In genomic region chr5:177497011-177497296, GRCh38 we compare ENCODE assay signal across 7 cellular contexts. TPM values are rescaled to one million over a fixed set of nuclear protein-coding genes. Genes with fewer than 3 reads are reported as not detected.
A peak's percentile ranks its signal among the peaks of the same experiment; 100 is the strongest.
DNase-seq lines count a peak whose midpoint lies in the region; ATAC-seq, FAIRE-seq and TF ChIP-seq lines count a peak whose summit lies in the region.

No MANE protein-coding gene starts in this region.

- H3K9me3 ChIP-seq in HepG2 (ENCODE audit: low read length) (no peaks in the 10 kb centered on the region), testis (no peaks in the 10 kb centered on the region)

- peaks cover 15% of the 10 kb centered on the region; the same call in 1 of the 2 replicates for H4K20me1 ChIP-seq in HepG2 (ENCODE audit: insufficient read depth, low read length)

- TF ChIP-seq EP300 in HepG2 (IDR thresholded peaks at IDR 0.05; ENCODE audit: low read depth in 2 of 2, low read length in 2 of 2), result no peak
- TF ChIP-seq EP300 in HepG2 (CRISPR knock-in tag; IDR thresholded peaks at IDR 0.05; ENCODE audit: borderline replicate concordance), result no peak

- no peak for DNase-seq in HL-60 (ENCODE audit: low read depth in 1 of 2, low spot score in 1 of 2)
- DNase-seq in activated naive CD8-positive, alpha-beta T cell treated with anti-CD3 and anti-CD28 coated beads, Interleukin-2, amount 50 U/mL, for 24 hours, result no peak
- no peak for DNase-seq in HepG2 (ENCODE audit: low spot score)
- DNase-seq in testis, result no peak
- no peak for DNase-seq in kidney glomerular epithelial cell (lab: John Stamatoyannopoulos, UW)
- DNase-seq in H4 (ENCODE audit: low spot score), result no peak
- DNase-seq in DMS53 (lab: John Stamatoyannopoulos, UW), result no peak

- FAIRE-seq in HepG2 (lab: Jason Lieb, UNC), result no peak

- H3K9ac ChIP-seq in HepG2 (ENCODE audit: insufficient read depth, low read depth, low read length), result peak overlapping the region; percentile 83

- H3K36me3 ChIP-seq in HepG2 (replicated peaks in 1 of 2; ENCODE audit: control insufficient read depth in 1 of 2, insufficient read depth in 2 of 2, low read length in 2 of 2) (no peaks in the 10 kb centered on the region; a peak in 1 of 5 replicates), testis (ENCODE audit: low read depth, missing control alignments) (no peaks in the 10 kb centered on the region)

- H3K4me1 Mint-ChIP-seq in activated naive CD8-positive, alpha-beta T cell treated with anti-CD3 and anti-CD28 coated beads, Interleukin-2, amount 50 U/mL, for 24 hours, result peaks cover 49% of the 10 kb centered on the region

- peak; percentile 5 for ATAC-seq in activated naive CD8-positive, alpha-beta T cell treated with anti-CD3 and anti-CD28 coated beads, Interleukin-2, amount 50 U/mL, for 24 hours
- no peak for ATAC-seq in HepG2

- H2AFZ ChIP-seq in HepG2 (ENCODE audit: low read length), result no peak overlapping the region

- H3K4me3 ChIP-seq in HL-60 (replicated peaks; ENCODE audit: insufficient read depth, low read length) (peak overlapping the region; percentile 81), HepG2 (replicated peaks in 1 of 3; ENCODE audit: insufficient read depth in 1 of 3, low read depth in 2 of 3, low read length in 3 of 3) (peak overlapping the region; percentile 65 to 85 (median 68)), testis (peak overlapping the region; percentile 58 to 85)

- no peak overlapping the region for H3K27ac Mint-ChIP-seq in activated naive CD8-positive, alpha-beta T cell treated with anti-CD3 and anti-CD28 coated beads, Interleukin-2, amount 50 U/mL, for 24 hours

- no peak for TF ChIP-seq CTCF in HL-60 (IDR thresholded peaks at IDR 0.05; ENCODE audit: insufficient read depth, low read length)
- no peak for TF ChIP-seq CTCF in HepG2 (CRISPR knock-in tag; IDR thresholded peaks at IDR 0.05)
- no peak for TF ChIP-seq CTCF in testis (IDR thresholded peaks at IDR 0.05)

- peak overlapping the region; percentile 84 for H3K4me3 Mint-ChIP-seq in activated naive CD8-positive, alpha-beta T cell treated with anti-CD3 and anti-CD28 coated beads, Interleukin-2, amount 50 U/mL, for 24 hours

- CTCF ChIA-PET in HepG2 (lab: Yijun Ruan, JAX; ENCODE audit: low intra/inter-chr PET ratio, low total read pairs), result interaction anchor here (1.0 kb wide), 1 partner anchor 41 kb away, joined by 3 read pairs; no protein-coding TSS in a partner anchor

- peak overlapping the region; percentile 99 for H3K4me2 ChIP-seq in HepG2 (ENCODE audit: low read depth, low read length)

- TF ChIP-seq POLR2A in HepG2 (IDR thresholded peaks at IDR 0.05; ENCODE audit: insufficient read depth in 1 of 2, low read depth in 2 of 2, low read length in 2 of 2), result no peak; a peak in 1 of 4 replicates
- no peak for TF ChIP-seq POLR2A in testis (IDR thresholded peaks at IDR 0.05)

- no peaks in the 10 kb centered on the region for H3K9me3 Mint-ChIP-seq in activated naive CD8-positive, alpha-beta T cell treated with anti-CD3 and anti-CD28 coated beads, Interleukin-2, amount 50 U/mL, for 24 hours

- WGBS in HepG2 (ENCODE audit: low lambda C conversion rate), result no CpG with 5 or more reads among the region's 11 CpGs
- WGBS in testis, 2 donors, result 2 to 20% methylated on average over 1 to 11 of the region's 11 CpGs

- H3K27me3 ChIP-seq in HL-60 (ENCODE audit: insufficient read depth, poor library complexity, severe bottlenecking) (no peaks in the 10 kb centered on the region), HepG2 (ENCODE audit: control insufficient read depth in 1 of 2, insufficient read depth in 2 of 2, low read length in 2 of 2) (peaks cover 0 to 24% of the 10 kb centered on the region in 2 experiments; a peak in 3 of 5 replicates), testis (no peaks in the 10 kb centered on the region)

- no peak for TF ChIP-seq RAD21 in HepG2 (CRISPR knock-in tag; IDR thresholded peaks at IDR 0.05)

- peaks cover 15% of the 10 kb centered on the region for H3K27me3 Mint-ChIP-seq in activated naive CD8-positive, alpha-beta T cell treated with anti-CD3 and anti-CD28 coated beads, Interleukin-2, amount 50 U/mL, for 24 hours

- in situ Hi-C loops in HepG2 (cut with HindIII; ENCODE audit: extremely low pct_ligation_motif_present, low pct_unique_long_range_greater_than_20kb), result no loop called here

- H3K27ac ChIP-seq in HL-60 (replicated peaks), result peak overlapping the region; percentile 66
- H3K27ac ChIP-seq in HepG2 (ENCODE audit: extremely low read length, insufficient read depth, low read length), result peak overlapping the region; percentile 75
- H3K27ac ChIP-seq in testis, result peak overlapping the region; percentile 85 to 86

- H3K4me1 ChIP-seq in HepG2 (ENCODE audit: insufficient read depth, low read length) (peaks cover 52% of the 10 kb centered on the region), testis (peaks cover 59% of the 10 kb centered on the region)

- intact Hi-C loops in HepG2 (cut with micrococcal nuclease; ENCODE audit: unreplicated experiment) (loop anchor here (2.0 to 5.0 kb wide), 2 partner anchors 40 to 185 kb away; partner anchors contain the start of gene MXD3), testis (cut with DNase I; ENCODE audit: low total_unique reads) (no loop called here)

- POLR2A ChIA-PET in HepG2 (lab: Yijun Ruan, JAX), result interaction anchor here (0.9 to 3.6 kb wide), 18 partner anchors 12 to 410 kb away, joined by 3 to 42 read pairs (median 5); partner anchors contain the start of genes DDX41, DOK3, FGFR4 and TMED9

- BruUV-seq in HepG2 (replicated peaks; lab: Mats Ljungman, UMichigan), result no TSS peak

- no peaks in the 10 kb centered on the region for H3K79me2 ChIP-seq in HepG2 (ENCODE audit: insufficient read depth, low read length)

- H3K36me3 Mint-ChIP-seq in activated naive CD8-positive, alpha-beta T cell treated with anti-CD3 and anti-CD28 coated beads, Interleukin-2, amount 50 U/mL, for 24 hours (ENCODE audit: low read depth), result peaks cover 8% of the 10 kb centered on the region

RNA-seq across cellular contexts. Expression of gene PDLIM7, which starts 0.5 kb away (rescaled TPM):
- total RNA-seq in HepG2 (2016; rRNA removed; fragmentation: Illumina TruSeq; extraction: Trizol) (17.7 and 21.1 TPM in 2 replicates), testis (100 to 1,000 TPM in 1 of 2 donors, 10 to 100 TPM in 1; 90.5 to 118 TPM)
- 6.1 and 8.5 TPM in 2 replicates for total RNA-seq in HepG2 (2016; cell fraction: cytosol; rRNA removed; fragmentation: Illumina TruSeq; extraction: Trizol; ENCODE audit: low read depth)
- total RNA-seq in HepG2 (2016; cell fraction: insoluble cytoplasmic fraction; rRNA removed; fragmentation: Illumina TruSeq; extraction: Trizol), result 14.8 and 20.5 TPM in 2 replicates
- 10.1 and 15.4 TPM in 2 replicates for total RNA-seq in HepG2 (2016; cell fraction: membrane; rRNA removed; fragmentation: Illumina TruSeq; extraction: Trizol)
- total RNA-seq in HepG2 (2016; cell fraction: nucleus; rRNA removed; fragmentation: Illumina TruSeq; extraction: Trizol), result 15.8 and 17.5 TPM in 2 replicates
- polyA plus RNA-seq in HepG2 (2011; rRNA removed) (31.3 and 38.4 TPM in 2 replicates), testis (ENCODE audit: insufficient read depth, low read depth, low replicate concordance) (72.2 TPM)
- polyA plus RNA-seq in HepG2 (2011; cell fraction: cytosol; rRNA removed), result 16.0 and 26.2 TPM in 2 replicates
- 208 and 260 TPM in 2 replicates for polyA plus RNA-seq in HepG2 (2011; cell fraction: nucleus; rRNA removed)
- 13.5 and 20.9 TPM in 2 replicates for polyA plus RNA-seq in HepG2 (2012)
- 9.0 and 11.5 TPM in 2 replicates for polyA plus RNA-seq in HepG2 (2016; cell fraction: cytosol; fragmentation: Illumina TruSeq; extraction: Trizol; ENCODE audit: low read depth)
- polyA plus RNA-seq in HepG2 (2016; cell fraction: insoluble cytoplasmic fraction; fragmentation: Illumina TruSeq; extraction: Trizol; ENCODE audit: low read depth), result 21.0 and 30.6 TPM in 2 replicates
- polyA plus RNA-seq in HepG2 (2016; cell fraction: membrane; fragmentation: Illumina TruSeq; extraction: Trizol; ENCODE audit: low read depth), result 14.1 and 15.2 TPM in 2 replicates
- polyA plus RNA-seq in HepG2 (2016; cell fraction: nucleus; fragmentation: Illumina TruSeq; extraction: Trizol; ENCODE audit: insufficient read depth, low read depth), result 62.3 and 63.3 TPM in 2 replicates
- polyA minus RNA-seq in HepG2 (2011; rRNA and poly(A)+ RNA removed; ENCODE audit: low replicate concordance), result 26.3 and 38.9 TPM in 2 replicates
- polyA minus RNA-seq in HepG2 (2011; cell fraction: cytosol; rRNA and poly(A)+ RNA removed), result 12.7 and 14.1 TPM in 2 replicates
- 49.5 and 52.4 TPM in 2 replicates for polyA minus RNA-seq in HepG2 (2011; cell fraction: nucleus; rRNA and poly(A)+ RNA removed)
- total RNA-seq in H4 (2014; rRNA removed; shearing (Covaris generic)), result 127 and 138 TPM in 2 replicates

RNA-seq across cellular contexts. Expression of gene DOK3, which starts 12.7 kb away (rescaled TPM):
- total RNA-seq in HepG2 (2016; rRNA removed; fragmentation: Illumina TruSeq; extraction: Trizol) (0.48 and 1.4 TPM in 2 replicates), testis (10 to 100 TPM; 10.7 to 18.7 TPM)
- 0.44 and 0.51 TPM in 2 replicates for total RNA-seq in HepG2 (2016; cell fraction: cytosol; rRNA removed; fragmentation: Illumina TruSeq; extraction: Trizol; ENCODE audit: low read depth)
- total RNA-seq in HepG2 (2016; cell fraction: insoluble cytoplasmic fraction; rRNA removed; fragmentation: Illumina TruSeq; extraction: Trizol), result 0.40 and 1.6 TPM in 2 replicates
- 0.43 and 0.52 TPM in 2 replicates for total RNA-seq in HepG2 (2016; cell fraction: membrane; rRNA removed; fragmentation: Illumina TruSeq; extraction: Trizol)
- total RNA-seq in HepG2 (2016; cell fraction: nucleus; rRNA removed; fragmentation: Illumina TruSeq; extraction: Trizol), result 3.1 and 3.4 TPM in 2 replicates
- polyA plus RNA-seq in HepG2 (2011; rRNA removed) (1.5 and 1.7 TPM in 2 replicates), testis (ENCODE audit: insufficient read depth, low read depth, low replicate concordance) (10.4 TPM)
- 0.45 and 0.52 TPM in 2 replicates for polyA plus RNA-seq in HepG2 (2011; cell fraction: cytosol; rRNA removed)
- polyA plus RNA-seq in HepG2 (2011; cell fraction: nucleus; rRNA removed), result 11.5 and 16.7 TPM in 2 replicates
- 0.60 and 1.5 TPM in 2 replicates for polyA plus RNA-seq in HepG2 (2012)
- 0.17 and 0.23 TPM in 2 replicates for polyA plus RNA-seq in HepG2 (2016; cell fraction: cytosol; fragmentation: Illumina TruSeq; extraction: Trizol; ENCODE audit: low read depth)
- polyA plus RNA-seq in HepG2 (2016; cell fraction: insoluble cytoplasmic fraction; fragmentation: Illumina TruSeq; extraction: Trizol; ENCODE audit: low read depth), result 0.77 and 0.99 TPM in 2 replicates
- polyA plus RNA-seq in HepG2 (2016; cell fraction: membrane; fragmentation: Illumina TruSeq; extraction: Trizol; ENCODE audit: low read depth), result 0.26 and 0.50 TPM in 2 replicates
- polyA plus RNA-seq in HepG2 (2016; cell fraction: nucleus; fragmentation: Illumina TruSeq; extraction: Trizol; ENCODE audit: insufficient read depth, low read depth), result 7.2 and 8.3 TPM in 2 replicates
- 3.4 and 4.3 TPM in 2 replicates for polyA minus RNA-seq in HepG2 (2011; rRNA and poly(A)+ RNA removed; ENCODE audit: low replicate concordance)
- not detected in 2 replicates for polyA minus RNA-seq in HepG2 (2011; cell fraction: cytosol; rRNA and poly(A)+ RNA removed)
- polyA minus RNA-seq in HepG2 (2011; cell fraction: nucleus; rRNA and poly(A)+ RNA removed), result 4.4 and 4.8 TPM in 2 replicates
- 0.08 and 1.1 TPM in 2 replicates for total RNA-seq in H4 (2014; rRNA removed; shearing (Covaris generic))

RNA-seq across cellular contexts. Expression of gene DDX41, which starts 19.8 kb away (rescaled TPM):
- total RNA-seq in HepG2 (2016; rRNA removed; fragmentation: Illumina TruSeq; extraction: Trizol) (62.8 and 83.0 TPM in 2 replicates), testis (100 to 1,000 TPM; 193 to 197 TPM)
- 9.4 and 10.4 TPM in 2 replicates for total RNA-seq in HepG2 (2016; cell fraction: cytosol; rRNA removed; fragmentation: Illumina TruSeq; extraction: Trizol; ENCODE audit: low read depth)
- 68.8 and 106 TPM in 2 replicates for total RNA-seq in HepG2 (2016; cell fraction: insoluble cytoplasmic fraction; rRNA removed; fragmentation: Illumina TruSeq; extraction: Trizol)
- total RNA-seq in HepG2 (2016; cell fraction: membrane; rRNA removed; fragmentation: Illumina TruSeq; extraction: Trizol), result 20.1 and 24.5 TPM in 2 replicates
- total RNA-seq in HepG2 (2016; cell fraction: nucleus; rRNA removed; fragmentation: Illumina TruSeq; extraction: Trizol), result 56.7 and 63.3 TPM in 2 replicates
- polyA plus RNA-seq in HepG2 (2011; rRNA removed) (99.5 and 105 TPM in 2 replicates), testis (ENCODE audit: insufficient read depth, low read depth, low replicate concordance) (99.1 TPM)
- 84.0 and 131 TPM in 2 replicates for polyA plus RNA-seq in HepG2 (2011; cell fraction: cytosol; rRNA removed)
- 340 and 476 TPM in 2 replicates for polyA plus RNA-seq in HepG2 (2011; cell fraction: nucleus; rRNA removed)
- polyA plus RNA-seq in HepG2 (2012), result 39.9 and 70.4 TPM in 2 replicates
- polyA plus RNA-seq in HepG2 (2016; cell fraction: cytosol; fragmentation: Illumina TruSeq; extraction: Trizol; ENCODE audit: low read depth), result 12.3 and 13.1 TPM in 2 replicates
- 84.7 and 86.0 TPM in 2 replicates for polyA plus RNA-seq in HepG2 (2016; cell fraction: insoluble cytoplasmic fraction; fragmentation: Illumina TruSeq; extraction: Trizol; ENCODE audit: low read depth)
- polyA plus RNA-seq in HepG2 (2016; cell fraction: membrane; fragmentation: Illumina TruSeq; extraction: Trizol; ENCODE audit: low read depth), result 20.4 and 21.8 TPM in 2 replicates
- 142 and 157 TPM in 2 replicates for polyA plus RNA-seq in HepG2 (2016; cell fraction: nucleus; fragmentation: Illumina TruSeq; extraction: Trizol; ENCODE audit: insufficient read depth, low read depth)
- 101 and 102 TPM in 2 replicates for polyA minus RNA-seq in HepG2 (2011; rRNA and poly(A)+ RNA removed; ENCODE audit: low replicate concordance)
- polyA minus RNA-seq in HepG2 (2011; cell fraction: cytosol; rRNA and poly(A)+ RNA removed), result 45.9 and 55.5 TPM in 2 replicates
- polyA minus RNA-seq in HepG2 (2011; cell fraction: nucleus; rRNA and poly(A)+ RNA removed), result 103 and 117 TPM in 2 replicates
- 106 and 122 TPM in 2 replicates for total RNA-seq in H4 (2014; rRNA removed; shearing (Covaris generic))

RNA-seq across cellular contexts. Expression of gene DBN1, which starts 23.5 kb away (rescaled TPM):
- total RNA-seq in HepG2 (2016; rRNA removed; fragmentation: Illumina TruSeq; extraction: Trizol) (15.7 and 37.3 TPM in 2 replicates), testis (10 to 100 TPM; 69.6 to 83.1 TPM)
- 6.9 and 9.3 TPM in 2 replicates for total RNA-seq in HepG2 (2016; cell fraction: cytosol; rRNA removed; fragmentation: Illumina TruSeq; extraction: Trizol; ENCODE audit: low read depth)
- 12.8 and 37.5 TPM in 2 replicates for total RNA-seq in HepG2 (2016; cell fraction: insoluble cytoplasmic fraction; rRNA removed; fragmentation: Illumina TruSeq; extraction: Trizol)
- total RNA-seq in HepG2 (2016; cell fraction: membrane; rRNA removed; fragmentation: Illumina TruSeq; extraction: Trizol), result 12.9 and 15.2 TPM in 2 replicates
- total RNA-seq in HepG2 (2016; cell fraction: nucleus; rRNA removed; fragmentation: Illumina TruSeq; extraction: Trizol), result 33.8 and 39.3 TPM in 2 replicates
- polyA plus RNA-seq in HepG2 (2011; rRNA removed) (27.0 and 30.9 TPM in 2 replicates), testis (ENCODE audit: insufficient read depth, low read depth, low replicate concordance) (50.5 TPM)
- polyA plus RNA-seq in HepG2 (2011; cell fraction: cytosol; rRNA removed), result 14.1 and 18.1 TPM in 2 replicates
- polyA plus RNA-seq in HepG2 (2011; cell fraction: nucleus; rRNA removed), result 167 and 276 TPM in 2 replicates
- polyA plus RNA-seq in HepG2 (2012), result 16.5 and 21.1 TPM in 2 replicates
- polyA plus RNA-seq in HepG2 (2016; cell fraction: cytosol; fragmentation: Illumina TruSeq; extraction: Trizol; ENCODE audit: low read depth), result 7.2 and 8.7 TPM in 2 replicates
- polyA plus RNA-seq in HepG2 (2016; cell fraction: insoluble cytoplasmic fraction; fragmentation: Illumina TruSeq; extraction: Trizol; ENCODE audit: low read depth), result 16.0 and 21.2 TPM in 2 replicates
- 11.4 and 15.4 TPM in 2 replicates for polyA plus RNA-seq in HepG2 (2016; cell fraction: membrane; fragmentation: Illumina TruSeq; extraction: Trizol; ENCODE audit: low read depth)
- polyA plus RNA-seq in HepG2 (2016; cell fraction: nucleus; fragmentation: Illumina TruSeq; extraction: Trizol; ENCODE audit: insufficient read depth, low read depth), result 72.9 and 77.5 TPM in 2 replicates
- polyA minus RNA-seq in HepG2 (2011; rRNA and poly(A)+ RNA removed; ENCODE audit: low replicate concordance), result 30.4 and 47.5 TPM in 2 replicates
- polyA minus RNA-seq in HepG2 (2011; cell fraction: cytosol; rRNA and poly(A)+ RNA removed), result 13.2 and 16.4 TPM in 2 replicates
- polyA minus RNA-seq in HepG2 (2011; cell fraction: nucleus; rRNA and poly(A)+ RNA removed), result 42.1 and 43.0 TPM in 2 replicates
- total RNA-seq in H4 (2014; rRNA removed; shearing (Covaris generic)), result 140 and 153 TPM in 2 replicates

RNA-seq across cellular contexts. Expression of gene PRR7, which starts 50.3 kb away (rescaled TPM):
- total RNA-seq in HepG2 (2016; rRNA removed; fragmentation: Illumina TruSeq; extraction: Trizol) (3.9 and 5.0 TPM in 2 replicates), testis (10 to 100 TPM; 19.9 to 23.2 TPM)
- 16.0 and 17.8 TPM in 2 replicates for total RNA-seq in HepG2 (2016; cell fraction: cytosol; rRNA removed; fragmentation: Illumina TruSeq; extraction: Trizol; ENCODE audit: low read depth)
- total RNA-seq in HepG2 (2016; cell fraction: insoluble cytoplasmic fraction; rRNA removed; fragmentation: Illumina TruSeq; extraction: Trizol), result 3.2 and 5.8 TPM in 2 replicates
- 13.3 and 19.1 TPM in 2 replicates for total RNA-seq in HepG2 (2016; cell fraction: membrane; rRNA removed; fragmentation: Illumina TruSeq; extraction: Trizol)
- 2.0 and 2.5 TPM in 2 replicates for total RNA-seq in HepG2 (2016; cell fraction: nucleus; rRNA removed; fragmentation: Illumina TruSeq; extraction: Trizol)
- polyA plus RNA-seq in HepG2 (2011; rRNA removed) (4.8 and 6.7 TPM in 2 replicates), testis (ENCODE audit: insufficient read depth, low read depth, low replicate concordance) (2.8 TPM)
- 6.4 and 16.7 TPM in 2 replicates for polyA plus RNA-seq in HepG2 (2011; cell fraction: cytosol; rRNA removed)
- 14.7 and 21.3 TPM in 2 replicates for polyA plus RNA-seq in HepG2 (2011; cell fraction: nucleus; rRNA removed)
- polyA plus RNA-seq in HepG2 (2012), result 1.5 and 3.1 TPM in 2 replicates
- 20.2 and 21.6 TPM in 2 replicates for polyA plus RNA-seq in HepG2 (2016; cell fraction: cytosol; fragmentation: Illumina TruSeq; extraction: Trizol; ENCODE audit: low read depth)
- polyA plus RNA-seq in HepG2 (2016; cell fraction: insoluble cytoplasmic fraction; fragmentation: Illumina TruSeq; extraction: Trizol; ENCODE audit: low read depth), result 4.9 and 5.8 TPM in 2 replicates
- 16.9 and 17.7 TPM in 2 replicates for polyA plus RNA-seq in HepG2 (2016; cell fraction: membrane; fragmentation: Illumina TruSeq; extraction: Trizol; ENCODE audit: low read depth)
- polyA plus RNA-seq in HepG2 (2016; cell fraction: nucleus; fragmentation: Illumina TruSeq; extraction: Trizol; ENCODE audit: insufficient read depth, low read depth), result 5.8 and 6.9 TPM in 2 replicates
- polyA minus RNA-seq in HepG2 (2011; rRNA and poly(A)+ RNA removed; ENCODE audit: low replicate concordance), result 0.94 and 6.4 TPM in 2 replicates
- polyA minus RNA-seq in HepG2 (2011; cell fraction: cytosol; rRNA and poly(A)+ RNA removed), result 3.2 and 5.0 TPM in 2 replicates
- polyA minus RNA-seq in HepG2 (2011; cell fraction: nucleus; rRNA and poly(A)+ RNA removed), result 1.1 and 1.4 TPM in 2 replicates
- 28.6 and 33.7 TPM in 2 replicates for total RNA-seq in H4 (2014; rRNA removed; shearing (Covaris generic))
